In the genomic region with DNA sequence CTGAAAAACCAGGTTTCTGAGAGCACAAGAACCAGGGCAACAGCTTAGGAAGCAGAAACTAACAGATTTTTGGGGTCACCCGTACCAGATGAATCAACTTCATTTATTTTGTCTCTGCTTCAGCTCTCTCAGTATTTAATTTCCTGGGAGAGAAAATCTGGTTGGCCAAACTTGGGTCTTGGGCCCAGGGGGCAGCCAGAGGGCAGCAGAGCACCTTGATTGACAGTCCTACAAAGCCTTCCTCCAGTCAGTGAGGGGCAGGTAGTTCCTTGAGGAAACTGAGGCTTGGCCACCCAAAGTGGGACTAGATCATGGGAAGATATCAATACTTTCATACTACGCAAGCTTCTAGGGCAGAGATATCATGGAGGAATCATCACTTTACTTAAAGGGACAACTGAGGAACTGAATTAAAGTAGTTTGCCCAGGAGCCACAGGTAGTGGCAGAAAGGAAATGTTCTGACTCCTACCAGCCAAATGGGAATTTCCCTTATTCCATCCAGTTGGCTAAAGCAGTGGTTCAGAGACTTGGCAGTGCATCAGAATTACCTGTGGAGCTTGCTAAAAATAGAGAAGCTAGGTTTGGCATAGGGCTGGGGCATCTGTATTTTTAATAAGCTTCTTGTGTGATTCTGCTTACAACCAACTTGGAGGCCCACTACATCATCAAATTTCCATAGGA, we compare ENCODE assay signal across 8 cellular contexts. TPM values are rescaled to one million over a fixed set of nuclear protein-coding genes. Genes with fewer than 3 reads are reported as not detected.
A peak's percentile ranks its signal among the peaks of the same experiment; 100 is the strongest.
DNase-seq lines count a peak whose midpoint lies in the region; ATAC-seq, FAIRE-seq and TF ChIP-seq lines count a peak whose summit lies in the region.

No MANE protein-coding gene starts in this region.

- ATAC-seq in body of pancreas (peak; percentile 40), GM18519 (IDR thresholded peaks at IDR 0.05; ENCODE audit: low FRiP score, unreplicated experiment) (no peak)

- no peak overlapping the region for H3K4me3 ChIP-seq in HEK293 (ENCODE audit: low read depth, low read length)
- no peak overlapping the region for H3K4me3 ChIP-seq in body of pancreas
- no peak overlapping the region for H3K4me3 ChIP-seq in stomach

- intact Hi-C loops in body of pancreas (cut with DNase I) = no loop called here
- intact Hi-C loops in stomach (cut with DNase I; ENCODE audit: low total_unique reads) = no loop called here

- H3K9me3 ChIP-seq in HEK293 (ENCODE audit: control insufficient read depth, insufficient read depth, low read depth, low read length) (no peaks in the 10 kb centered on the region), body of pancreas (no peaks in the 10 kb centered on the region), stomach (no peaks in the 10 kb centered on the region)

- H3K27ac ChIP-seq in HEK293 (ENCODE audit: extremely low read depth, low read depth, low read length) (no peak overlapping the region), body of pancreas (peak overlapping the region in 2 of 4 donors; percentile 4 to 5), stomach (no peak overlapping the region)

- no peaks in the 10 kb centered on the region for H3K36me3 ChIP-seq in HEK293 (ENCODE audit: control insufficient read depth in 2 of 2, insufficient read depth in 1 of 2, low read length in 2 of 2)
- no peaks in the 10 kb centered on the region for H3K36me3 ChIP-seq in body of pancreas (replicated peaks in 1 of 2; ENCODE audit: insufficient read depth in 1 of 2, low read depth in 2 of 2)
- no peaks in the 10 kb centered on the region for H3K36me3 ChIP-seq in stomach

- POLR2A ChIA-PET in HEK293 (lab: Yijun Ruan, JAX) = no interaction called here

- TF ChIP-seq CTCF in HEK293 (tag by site-specific recombination; IDR thresholded peaks at IDR 0.05) = peak; percentile 63; the same call in 1 of the 2 replicates
- TF ChIP-seq CTCF in body of pancreas (IDR thresholded peaks at IDR 0.05) = peak; percentile 24 to 69 (median 57)
- TF ChIP-seq CTCF in stomach (IDR thresholded peaks at IDR 0.05) = peak in 5 of 7 experiments; percentile 17 to 61 (median 42)

- WGBS in body of pancreas, 2 donors = 83 to 88% methylated on average over 2 of the region's 2 CpGs
- WGBS in stomach, 5 donors = 64 to 86% (median 79%) methylated on average over 2 of the region's 2 CpGs

- H3K4me1 ChIP-seq in HEK293 (ENCODE audit: control insufficient read depth, insufficient read depth, low read length) = no peaks in the 10 kb centered on the region
- peaks cover 33% of the 10 kb centered on the region for H3K4me1 ChIP-seq in body of pancreas
- peaks cover 11 to 50% (median 28%) of the 10 kb centered on the region in 4 donors for H3K4me1 ChIP-seq in stomach

- DNase-seq in AML-193 (lab: John Stamatoyannopoulos, UW) (peak; percentile 14 to 27), T-helper 1 cell (peak in 4 of 5 donors; percentile 33 to 50 (median 37)), body of pancreas (peak; percentile 45 to 62 (median 46)), medulla oblongata (ENCODE audit: extremely low spot score) (peak; percentile 54), stomach (peak; percentile 64), H54 (ENCODE audit: insufficient read length, low spot score) (no peak)

- no peak for TF ChIP-seq EP300 in stomach (IDR thresholded peaks at IDR 0.05)

- H3K27me3 ChIP-seq in body of pancreas (no peaks in the 10 kb centered on the region), stomach (no peaks in the 10 kb centered on the region)

- no peak for FAIRE-seq in H54 (lab: Jason Lieb, UNC)

- CTCF ChIA-PET in HEK293 (lab: Yijun Ruan, JAX) = interaction anchor here (0.6 to 15.6 kb wide), 32 partner anchors 12 to 594 kb away, joined by 3 to 243 read pairs (median 5); a partner anchor contains a TSS

- TF ChIP-seq POLR2A in body of pancreas (IDR thresholded peaks at IDR 0.05) (no peak), stomach (IDR thresholded peaks at IDR 0.05) (no peak), H54 (IDR thresholded peaks at IDR 0.05; ENCODE audit: low read depth, low read length) (no peak)

TF ChIP-seq in HEK293, 187 proteins besides CTCF, POLR2A, EP300 and RAD21:
- TF ChIP-seq MEIS1 (CRISPR knock-in tag; IDR thresholded peaks at IDR 0.05; ENCODE audit: borderline replicate concordance) (peak; percentile 84), ZNF654 (tag by site-specific recombination; IDR thresholded peaks at IDR 0.05; ENCODE audit: low read depth) (peak; percentile 46), SCRT1 (tag by site-specific recombination; IDR thresholded peaks at IDR 0.05; ENCODE audit: borderline replicate concordance) (peak; percentile 71), SCRT2 (tag by site-specific recombination; IDR thresholded peaks at IDR 0.05) (peak; percentile 64), ZNF777 (tag by site-specific recombination; IDR thresholded peaks at IDR 0.05; ENCODE audit: borderline replicate concordance) (no peak)
- TF ChIP-seq, protein P1, sequence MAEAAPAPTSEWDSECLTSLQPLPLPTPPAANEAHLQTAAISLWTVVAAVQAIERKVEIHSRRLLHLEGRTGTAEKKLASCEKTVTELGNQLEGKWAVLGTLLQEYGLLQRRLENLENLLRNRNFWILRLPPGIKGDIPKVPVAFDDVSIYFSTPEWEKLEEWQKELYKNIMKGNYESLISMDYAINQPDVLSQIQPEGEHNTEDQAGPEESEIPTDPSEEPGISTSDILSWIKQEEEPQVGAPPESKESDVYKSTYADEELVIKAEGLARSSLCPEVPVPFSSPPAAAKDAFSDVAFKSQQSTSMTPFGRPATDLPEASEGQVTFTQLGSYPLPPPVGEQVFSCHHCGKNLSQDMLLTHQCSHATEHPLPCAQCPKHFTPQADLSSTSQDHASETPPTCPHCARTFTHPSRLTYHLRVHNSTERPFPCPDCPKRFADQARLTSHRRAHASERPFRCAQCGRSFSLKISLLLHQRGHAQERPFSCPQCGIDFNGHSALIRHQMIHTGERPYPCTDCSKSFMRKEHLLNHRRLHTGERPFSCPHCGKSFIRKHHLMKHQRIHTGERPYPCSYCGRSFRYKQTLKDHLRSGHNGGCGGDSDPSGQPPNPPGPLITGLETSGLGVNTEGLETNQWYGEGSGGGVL (tag by site-specific recombination; IDR thresholded peaks at IDR 0.05) = no peak

RNA-seq across cellular contexts. Expression of a gene that starts 21.5 kb away (rescaled TPM):
- total RNA-seq in body of pancreas (10 to 100 TPM; 12.5 to 14.2 TPM), stomach (100 to 1,000 TPM in 1 of 5 donors, 10 to 100 TPM in 4; 26.8 to 115 (median 70.7) TPM)
- 1 to 10 TPM; 4.0 to 4.5 (median 4.4) TPM for polyA plus RNA-seq in stomach
